In genomic region chr9:87494970-87495471, GRCh38 we compare ENCODE assay signal across 1 cellular context.
TF ChIP-seq lines count a peak whose summit lies in the region.

No MANE protein-coding gene starts in this region.

TF ChIP-seq in HEK293, 187 proteins besides CTCF, POLR2A, EP300 and RAD21 (continued from another document):
- TF ChIP-seq ZNF18 (tag by site-specific recombination; IDR thresholded peaks at IDR 0.05) (no peak), ZNF37A (tag by site-specific recombination; IDR thresholded peaks at IDR 0.05) (no peak), ZNF701 (tag by site-specific recombination; IDR thresholded peaks at IDR 0.05) (no peak), ZNF221 (tag by site-specific recombination; IDR thresholded peaks at IDR 0.05; ENCODE audit: borderline replicate concordance) (no peak), ZNF449 (tag by site-specific recombination; IDR thresholded peaks at IDR 0.05) (no peak), ZSCAN30 (tag by site-specific recombination; IDR thresholded peaks at IDR 0.05) (no peak), ZBTB20 (tag by site-specific recombination; IDR thresholded peaks at IDR 0.05) (no peak), ZNF366 (tag by site-specific recombination; conservative IDR thresholded peaks at IDR 0.05) (0 out of 2 replicates have a peak, but pooled peaks have one; percentile 24), ZNF843 (tag by site-specific recombination; IDR thresholded peaks at IDR 0.05) (0 out of 2 replicates have a peak, but pooled peaks have one; percentile 18), ZNF398 (tag by site-specific recombination; IDR thresholded peaks at IDR 0.05) (peak; percentile 94), ZNF473 (tag by site-specific recombination; IDR thresholded peaks at IDR 0.05) (no peak), ZNF521 (tag by site-specific recombination; IDR thresholded peaks at IDR 0.05) (no peak), ZNF426 (tag by site-specific recombination; IDR thresholded peaks at IDR 0.05) (no peak), GLI4 (tag by site-specific recombination; IDR thresholded peaks at IDR 0.05) (no peak), ZNF654 (tag by site-specific recombination; IDR thresholded peaks at IDR 0.05; ENCODE audit: low read depth) (no peak), ZNF513 (tag by site-specific recombination; IDR thresholded peaks at IDR 0.05) (no peak), ZNF248 (tag by site-specific recombination; IDR thresholded peaks at IDR 0.05) (no peak), ZNF645 (tag by site-specific recombination; IDR thresholded peaks at IDR 0.05) (no peak), ZNF394 (tag by site-specific recombination; IDR thresholded peaks at IDR 0.05; ENCODE audit: borderline replicate concordance) (no peak; the same call in 1 of the 2 replicates), BCL6B (tag by site-specific recombination; IDR thresholded peaks at IDR 0.05) (no peak), PRDM4 (tag by site-specific recombination; IDR thresholded peaks at IDR 0.05) (no peak), ZNF112 (tag by site-specific recombination; IDR thresholded peaks at IDR 0.05) (no peak), ZNF549 (tag by site-specific recombination; IDR thresholded peaks at IDR 0.05) (no peak), EGR2 (tag by site-specific recombination; IDR thresholded peaks at IDR 0.05; ENCODE audit: low read depth) (peak; percentile 76), ZBTB8A (tag by site-specific recombination; IDR thresholded peaks at IDR 0.05) (no peak), GLIS2 (tag by site-specific recombination; IDR thresholded peaks at IDR 0.05) (no peak), ZFP3 (tag by site-specific recombination; IDR thresholded peaks at IDR 0.05; ENCODE audit: low read depth) (no peak), ZNF184 (tag by site-specific recombination; IDR thresholded peaks at IDR 0.05) (peak; percentile 46; the same call in 1 of the 2 replicates), SALL2 (tag by site-specific recombination; IDR thresholded peaks at IDR 0.05; ENCODE audit: borderline replicate concordance) (no peak), ZNF658 (tag by site-specific recombination; IDR thresholded peaks at IDR 0.05) (no peak), ZNF121 (tag by site-specific recombination; IDR thresholded peaks at IDR 0.05) (no peak), SP7 (tag by site-specific recombination; IDR thresholded peaks at IDR 0.05) (peak; percentile 71), ZNF624 (tag by site-specific recombination; IDR thresholded peaks at IDR 0.05) (no peak), TCF7L2 (IDR thresholded peaks at IDR 0.05; ENCODE audit: borderline replicate concordance, low read depth, low read length) (no peak), ZNF596 (tag by site-specific recombination; IDR thresholded peaks at IDR 0.05) (no peak), KLF8 (tag by site-specific recombination; IDR thresholded peaks at IDR 0.05) (0 out of 2 replicates have a peak, but pooled peaks have one; percentile 29), ZBTB21 (tag by site-specific recombination; IDR thresholded peaks at IDR 0.05) (no peak), ZNF768 (tag by site-specific recombination; IDR thresholded peaks at IDR 0.05) (no peak), ZNF157 (tag by site-specific recombination; IDR thresholded peaks at IDR 0.05) (no peak), ZNF423 (tag by site-specific recombination; IDR thresholded peaks at IDR 0.05) (no peak), ZXDB (tag by site-specific recombination; IDR thresholded peaks at IDR 0.05) (no peak), ZNF501 (tag by site-specific recombination; IDR thresholded peaks at IDR 0.05) (no peak), ZSCAN18 (tag by site-specific recombination; IDR thresholded peaks at IDR 0.05) (no peak), ZNF530 (tag by site-specific recombination; IDR thresholded peaks at IDR 0.05; ENCODE audit: low read depth) (no peak), ZNF514 (tag by site-specific recombination; IDR thresholded peaks at IDR 0.05) (no peak), ZFHX2 (tag by site-specific recombination; conservative IDR thresholded peaks at IDR 0.05) (peak; percentile 75), HOXA7 (CRISPR knock-in tag; IDR thresholded peaks at IDR 0.05; ENCODE audit: borderline replicate concordance) (no peak), PRDM6 (tag by site-specific recombination; IDR thresholded peaks at IDR 0.05) (peak; percentile 40; the same call in 1 of the 2 replicates), KLF1 (tag by site-specific recombination; IDR thresholded peaks at IDR 0.05) (0 out of 2 replicates have a peak, but pooled peaks have one; percentile 35), ZNF48 (tag by site-specific recombination; IDR thresholded peaks at IDR 0.05) (no peak), FEZF1 (tag by site-specific recombination; IDR thresholded peaks at IDR 0.05) (peak; percentile 40; the same call in 1 of the 2 replicates), KLF9 (tag by site-specific recombination; IDR thresholded peaks at IDR 0.05; ENCODE audit: low read depth) (peak; percentile 27; the same call in 1 of the 2 replicates), ZNF148 (tag by site-specific recombination; IDR thresholded peaks at IDR 0.05; ENCODE audit: borderline replicate concordance) (no peak)
